Comparison of ENCODE assay signal across 18 cellular contexts in the genomic region with DNA sequence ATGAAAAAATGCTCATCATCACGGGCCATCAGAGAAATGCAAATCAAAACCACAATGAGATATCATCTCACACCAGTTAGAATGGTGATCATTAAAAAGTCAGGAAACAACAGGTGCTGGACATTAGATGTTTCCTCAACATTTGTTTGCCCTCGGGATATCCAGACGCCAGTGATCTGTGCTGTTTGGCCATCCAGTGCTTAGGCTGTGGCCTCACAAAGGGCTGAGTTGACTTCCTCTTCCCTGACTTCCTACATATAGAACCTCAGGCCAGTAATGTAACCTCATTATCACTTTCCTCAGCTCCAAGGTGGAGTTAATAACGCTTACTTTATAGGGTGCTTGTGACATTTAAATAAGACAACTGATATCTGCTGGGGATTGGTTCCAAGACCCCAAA.
"Had no signal": no experiment of that assay in that cellular context is flagged by ENCODE, and none has a peak within 500 bp of the region (broad histone marks: within the 10 kb centered on the region; RNA-seq: fewer than 3 reads in every experiment).

No MANE protein-coding gene starts in this region.

- H3K4me3 ChIP-seq: cardiac muscle cell, esophagus squamous epithelium, heart right ventricle, left ventricle myocardium inferior, neural progenitor cell, tibial artery had no signal

- DNase-seq: activated CD4-positive, alpha-beta T cell treated with anti-CD3 and anti-CD28 coated beads, Interleukin-2, amount 10 ng/mL, durations not matched to agents 24 days and 14 days; activated CD8-positive, alpha-beta T cell treated with anti-CD3 and anti-CD28 coated beads for 36 hours; activated naive CD4-positive, alpha-beta T cell treated with Interleukin-2 at 50 U/mL for 16 hours; activated naive CD8-positive, alpha-beta T cell treated with anti-CD3 and anti-CD28 coated beads, Interleukin-2, amount 10 ng/mL, durations not matched to agents 7 days and 5 days; activated T-cell treated with anti-CD3 and anti-CD28 coated beads, Interleukin-2, amount 50 U/mL, for 1 hour; amygdala; effector CD8-positive, alpha-beta T cell; esophagus squamous epithelium; heart right ventricle; left ventricle myocardium inferior; mammary epithelial cell; naive B cell; stimulated activated CD4-positive, alpha-beta T cell treated with anti-CD3 and anti-CD28 coated beads, Interleukin-2, amount 100 ng/mL, for 24 hours; stimulated activated naive CD8-positive, alpha-beta T cell treated with anti-CD3 and anti-CD28 coated beads, Interleukin-15, Interleukin-2, amounts not matched to agents 100 U/mL and 50 U/mL, for 24 hours; substantia nigra; tibial artery had no signal

- ATAC-seq: activated CD8-positive, alpha-beta T cell treated with anti-CD3 and anti-CD28 coated beads for 36 hours; heart right ventricle; stimulated activated naive CD8-positive, alpha-beta T cell treated with anti-CD3 and anti-CD28 coated beads, Interleukin-15, Interleukin-2, amounts not matched to agents 100 U/mL and 50 U/mL, for 24 hours had no signal
